In the genomic region with DNA sequence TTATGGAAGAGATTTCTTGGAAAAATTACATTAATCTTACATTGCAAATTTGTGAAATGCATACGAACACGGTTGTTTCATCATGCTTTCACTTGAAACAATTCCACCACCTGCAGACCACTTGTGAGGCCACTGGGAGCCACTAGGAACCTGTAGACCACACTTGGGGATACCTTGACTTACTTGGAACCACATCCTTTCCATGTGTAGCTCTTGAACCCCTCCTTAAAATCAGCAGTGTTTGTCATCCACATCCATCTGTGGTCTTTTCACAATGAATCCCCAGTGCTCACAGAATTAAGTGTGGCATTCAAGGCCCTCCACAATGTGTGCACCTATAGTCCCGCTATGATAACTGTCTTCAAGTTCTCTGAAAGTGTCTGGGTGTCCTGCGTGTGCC, we compare ENCODE assay signal across 8 cellular contexts.
"Had no signal": no experiment of that assay in that cellular context is flagged by ENCODE, and none has a peak within 500 bp of the region (broad histone marks: within the 10 kb centered on the region; RNA-seq: fewer than 3 reads in every experiment).

No MANE protein-coding gene starts in this region.

- ATAC-seq: HepG2, K562 had no signal

- H3K36me3 Mint-ChIP-seq: IgD-negative memory B cell had no signal

- H3K27ac Mint-ChIP-seq: IgD-negative memory B cell had no signal

- H3K4me1 Mint-ChIP-seq: IgD-negative memory B cell had no signal

- H3K4me3 ChIP-seq: K562 had no signal

- FAIRE-seq: HepG2, HTR-8/SVneo, K562 had no signal

- H3K27ac ChIP-seq: HL-60 had no signal

- H3K4me3 Mint-ChIP-seq: IgD-negative memory B cell had no signal

- DNase-seq: IMR-90, KBM-7, KG1 had no signal
